In genomic region chr7:34043461-34044318, GRCh38 we compare ENCODE assay signal across 21 cellular contexts.
"Had no signal": no experiment of that assay in that cellular context is flagged by ENCODE, and none has a peak within 500 bp of the region (broad histone marks: within the 10 kb centered on the region; RNA-seq: fewer than 3 reads in every experiment).

No MANE protein-coding gene starts in this region.

- H3K9me3 ChIP-seq: ascending aorta, lower lobe of right lung, spleen, upper lobe of left lung had no signal

- H3K27ac Mint-ChIP-seq: activated B cell treated with CpG ODN at 0.5 μM for 24 hours; activated CD4-positive, alpha-beta memory T cell treated with anti-CD3 and anti-CD28 coated beads for 36 hours; activated T-cell treated with anti-CD3 and anti-CD28 coated beads, Interleukin-2, amount 50 U/mL, for 72 hours; naive B cell; progenitor cell of endocrine pancreas had no signal

- H3K36me3 ChIP-seq: ascending aorta, brain microvascular endothelial cell, lower lobe of right lung, spleen, upper lobe of left lung had no signal

- H3K36me3 Mint-ChIP-seq: activated CD4-positive, alpha-beta memory T cell treated with anti-CD3 and anti-CD28 coated beads for 36 hours; naive B cell had no signal

- H3K9me3 Mint-ChIP-seq: activated B cell treated with CpG ODN at 0.5 μM for 24 hours; activated CD4-positive, alpha-beta memory T cell treated with anti-CD3 and anti-CD28 coated beads for 36 hours had no signal

- H3K27me3 ChIP-seq: ascending aorta, brain microvascular endothelial cell, spleen, upper lobe of left lung had no signal

- ATAC-seq: activated T-cell treated with anti-CD3 and anti-CD28 coated beads, Interleukin-2, amount 50 U/mL, for 72 hours; left lobe of liver; lower lobe of right lung had no signal

- H3K27ac ChIP-seq: ascending aorta, brain microvascular endothelial cell, lower lobe of right lung, spleen, upper lobe of left lung had no signal

- H3K4me3 Mint-ChIP-seq: activated B cell treated with CpG ODN at 0.5 μM for 24 hours; activated CD4-positive, alpha-beta memory T cell treated with anti-CD3 and anti-CD28 coated beads for 36 hours; activated T-cell treated with anti-CD3 and anti-CD28 coated beads, Interleukin-2, amount 50 U/mL, for 72 hours had no signal

- H3K4me1 Mint-ChIP-seq: activated B cell treated with CpG ODN at 0.5 μM for 24 hours, naive B cell had no signal

- H3K4me1 ChIP-seq: ascending aorta, lower lobe of right lung, spleen had no signal

- H3K4me3 ChIP-seq: ascending aorta, lower lobe of right lung, spleen, upper lobe of left lung had no signal

- DNase-seq: activated B cell treated with CpG ODN at 0.5 μM for 24 hours; activated CD4-positive, alpha-beta memory T cell treated with anti-CD3 and anti-CD28 coated beads for 36 hours; activated CD4-positive, alpha-beta T cell treated with anti-CD3 and anti-CD28 coated beads for 4 hours; activated effector memory CD4-positive, alpha-beta T cell treated with anti-CD3 and anti-CD28 coated beads, Interleukin-2, amount 50 U/mL, for 16 hours; activated naive CD4-positive, alpha-beta T cell treated with anti-CD3 and anti-CD28 coated beads, Interleukin-2, amount 50 U/mL, for 16 hours; activated T-cell treated with anti-CD3 and anti-CD28 coated beads, Interleukin-2, amount 50 U/mL, for 72 hours; brain microvascular endothelial cell; central memory CD4-positive, alpha-beta T cell; effector memory CD4-positive, alpha-beta T cell; kidney; lower lobe of right lung; naive B cell; occipital lobe; spleen; stimulated activated CD4-positive, alpha-beta T cell treated with anti-CD3 and anti-CD28 coated beads, Interleukin-4, amount 100 ng/mL, for 1 hour; stimulated activated naive CD4-positive, alpha-beta T cell; T-helper 9 cell; upper lobe of left lung had no signal

- H3K27me3 Mint-ChIP-seq: activated CD4-positive, alpha-beta memory T cell treated with anti-CD3 and anti-CD28 coated beads for 36 hours had no signal
